In the genomic region with DNA sequence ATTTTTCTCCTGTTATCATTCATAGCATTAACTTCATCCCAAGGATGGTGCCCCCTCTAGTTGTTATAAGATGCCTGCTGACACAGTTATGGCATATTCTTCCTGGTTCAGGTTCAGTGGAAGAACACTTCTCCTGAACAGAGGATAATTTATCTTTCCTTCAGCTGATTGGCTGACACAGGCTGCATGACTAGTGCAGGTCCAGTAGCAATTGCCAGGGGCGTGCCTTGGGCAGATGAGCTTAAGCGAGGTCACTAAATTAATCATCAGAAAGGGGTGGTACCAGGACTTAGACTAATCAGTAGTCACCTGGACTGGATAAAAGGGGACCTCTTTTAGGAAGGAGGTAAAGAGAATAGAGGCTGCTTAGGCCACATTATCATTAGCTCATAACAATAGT, we compare ENCODE assay signal across 1 cellular context.
TF ChIP-seq lines count a peak whose summit lies in the region.

No MANE protein-coding gene starts in this region.

TF ChIP-seq in HepG2, 621 proteins besides CTCF, POLR2A, EP300 and RAD21:
- TF ChIP-seq ZNF354B (CRISPR knock-in tag; IDR thresholded peaks at IDR 0.05) (no peak), ZBTB38 (CRISPR knock-in tag; IDR thresholded peaks at IDR 0.05) (no peak), USF2 (IDR thresholded peaks at IDR 0.05; ENCODE audit: low read depth, low read length) (no peak), USF2 (CRISPR knock-in tag; IDR thresholded peaks at IDR 0.05; ENCODE audit: borderline replicate concordance) (no peak), TSC22D2 (CRISPR knock-in tag; IDR thresholded peaks at IDR 0.05; ENCODE audit: borderline replicate concordance) (no peak), ZNF224 (CRISPR knock-in tag; IDR thresholded peaks at IDR 0.05) (no peak)
- TF ChIP-seq, protein P1, sequence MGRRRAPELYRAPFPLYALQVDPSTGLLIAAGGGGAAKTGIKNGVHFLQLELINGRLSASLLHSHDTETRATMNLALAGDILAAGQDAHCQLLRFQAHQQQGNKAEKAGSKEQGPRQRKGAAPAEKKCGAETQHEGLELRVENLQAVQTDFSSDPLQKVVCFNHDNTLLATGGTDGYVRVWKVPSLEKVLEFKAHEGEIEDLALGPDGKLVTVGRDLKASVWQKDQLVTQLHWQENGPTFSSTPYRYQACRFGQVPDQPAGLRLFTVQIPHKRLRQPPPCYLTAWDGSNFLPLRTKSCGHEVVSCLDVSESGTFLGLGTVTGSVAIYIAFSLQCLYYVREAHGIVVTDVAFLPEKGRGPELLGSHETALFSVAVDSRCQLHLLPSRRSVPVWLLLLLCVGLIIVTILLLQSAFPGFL (CRISPR knock-in tag; IDR thresholded peaks at IDR 0.05) = no peak
